In genomic region chr4:30256105-30256828, GRCh38 we compare ENCODE assay signal across 27 cellular contexts.
DNase-seq lines count a peak whose midpoint lies in the region; TF ChIP-seq lines count a peak whose summit lies in the region.
"Had no signal": no experiment of that assay in that cellular context is flagged by ENCODE, and none has a peak within 500 bp of the region (broad histone marks: within the 10 kb centered on the region; RNA-seq: fewer than 3 reads in every experiment).

No MANE protein-coding gene starts in this region.

- H3K4me1 ChIP-seq in mesenchymal stem cell (ENCODE audit: control insufficient read depth, insufficient read depth, low read depth, low read length): no peaks in the 10 kb centered on the region
- H3K4me1 ChIP-seq: ascending aorta, BLaER1, gastrocnemius medialis, parathyroid adenoma, Peyer's patch, right lobe of liver, uterus had no signal

- H3K9ac ChIP-seq in mesenchymal stem cell (ENCODE audit: low read length): no peak overlapping the region
- H3K9ac ChIP-seq: BLaER1, parathyroid adenoma had no signal

- no peak overlapping the region for H3K18ac ChIP-seq in mesenchymal stem cell (ENCODE audit: low read depth in 1 of 2, low read length in 2 of 2)

- H3K27me3 Mint-ChIP-seq in chondrocyte (ENCODE audit: low read depth): no peaks in the 10 kb centered on the region
- H3K27me3 Mint-ChIP-seq: activated naive CD4-positive, alpha-beta T cell treated with anti-CD3 and anti-CD28 coated beads, Interleukin-2, amount 50 U/mL, for 24 hours; central memory CD8-positive, alpha-beta T cell; memory B cell; naive B cell had no signal

- no peak overlapping the region for H4K91ac ChIP-seq in mesenchymal stem cell (ENCODE audit: low read length)

- H2BK5ac ChIP-seq in mesenchymal stem cell (ENCODE audit: low read depth, low read length, poor library complexity, severe bottlenecking): no peak overlapping the region

- peaks cover 7% of the 10 kb centered on the region for H3K36me3 Mint-ChIP-seq in chondrocyte (ENCODE audit: low read depth)
- H3K36me3 Mint-ChIP-seq: activated naive CD4-positive, alpha-beta T cell treated with anti-CD3 and anti-CD28 coated beads, Interleukin-2, amount 50 U/mL, for 24 hours; memory B cell; naive B cell had no signal

- no peak overlapping the region for H2BK12ac ChIP-seq in mesenchymal stem cell (ENCODE audit: low read length in 2 of 2)

- H3K14ac ChIP-seq in mesenchymal stem cell (ENCODE audit: low read length in 2 of 2): no peak overlapping the region

- no peak overlapping the region for H2BK15ac ChIP-seq in mesenchymal stem cell (ENCODE audit: low read depth, poor library complexity, severe bottlenecking)

- H4K8ac ChIP-seq in mesenchymal stem cell (ENCODE audit: low read length): no peak overlapping the region

- peaks cover 22% of the 10 kb centered on the region for H3K9me3 ChIP-seq in mesenchymal stem cell (ENCODE audit: control insufficient read depth, low read length)
- H3K9me3 ChIP-seq: BLaER1, gastrocnemius medialis, right lobe of liver, uterus had no signal

- H3K27ac ChIP-seq in mesenchymal stem cell (ENCODE audit: low read length, poor library complexity, severe bottlenecking): no peak overlapping the region
- H3K27ac ChIP-seq: ascending aorta, BLaER1, gastrocnemius medialis, parathyroid adenoma, Peyer's patch, right lobe of liver, uterus had no signal

- H3K79me1 ChIP-seq in mesenchymal stem cell (replicated peaks; ENCODE audit: low read length, poor library complexity, severe bottlenecking): no peaks in the 10 kb centered on the region

- no peaks in the 10 kb centered on the region for H3K36me3 ChIP-seq in mesenchymal stem cell (ENCODE audit: control insufficient read depth in 1 of 2, insufficient read depth in 2 of 2, low read depth in 1 of 2, low read length in 2 of 2)
- H3K36me3 ChIP-seq: ascending aorta, BLaER1, gastrocnemius medialis, Peyer's patch, right lobe of liver, uterus had no signal

- no peak for TF ChIP-seq CTCF in chondrocyte (IDR thresholded peaks at IDR 0.05)

- H3K4me3 ChIP-seq in mesenchymal stem cell (ENCODE audit: insufficient read depth in 1 of 2, low read depth in 1 of 2, low read length in 2 of 2): no peak overlapping the region
- H3K4me3 ChIP-seq: ascending aorta, BLaER1, gastrocnemius medialis, Peyer's patch, right lobe of liver, uterus had no signal

- H2BK120ac ChIP-seq in mesenchymal stem cell (ENCODE audit: low read depth, low read length): no peak overlapping the region

- peak overlapping the region; percentile 10 for H2AFZ ChIP-seq in mesenchymal stem cell (ENCODE audit: low read depth, low read length)
- H2AFZ ChIP-seq: parathyroid adenoma had no signal

- no peak overlapping the region for H3K27ac Mint-ChIP-seq in chondrocyte (ENCODE audit: unreplicated experiment)
- H3K27ac Mint-ChIP-seq: activated naive CD4-positive, alpha-beta T cell treated with anti-CD3 and anti-CD28 coated beads, Interleukin-2, amount 50 U/mL, for 24 hours; memory B cell; naive B cell had no signal

- no peak overlapping the region for H3K23ac ChIP-seq in mesenchymal stem cell (ENCODE audit: low read length in 2 of 2)

- H3K27me3 ChIP-seq in mesenchymal stem cell (ENCODE audit: control insufficient read depth in 1 of 2, insufficient read depth in 1 of 2, low read length in 2 of 2): no peaks in the 10 kb centered on the region
- H3K27me3 ChIP-seq: ascending aorta, BLaER1, gastrocnemius medialis, Peyer's patch, right lobe of liver, uterus had no signal

- in situ Hi-C loops in SK-MEL-5 (cut with HindIII; ENCODE audit: low pct_unique_long_range_greater_than_20kb, low sequenced_read_pairs): no loop called here

- 73% methylated on average over 3 of the region's 3 CpGs for WGBS in mesenchymal stem cell

- H2AK5ac ChIP-seq in mesenchymal stem cell (ENCODE audit: low read length, severe bottlenecking): no peak overlapping the region

- no peak overlapping the region for H3K4me3 Mint-ChIP-seq in chondrocyte (ENCODE audit: unreplicated experiment)
- H3K4me3 Mint-ChIP-seq: activated naive CD4-positive, alpha-beta T cell treated with anti-CD3 and anti-CD28 coated beads, Interleukin-2, amount 50 U/mL, for 24 hours; central memory CD8-positive, alpha-beta T cell; memory B cell; naive B cell had no signal

- H3K4ac ChIP-seq in mesenchymal stem cell (ENCODE audit: low read depth in 1 of 2, low read length in 2 of 2): no peak overlapping the region

- peaks cover 19% of the 10 kb centered on the region for H3K9me3 Mint-ChIP-seq in chondrocyte (ENCODE audit: low read depth)

- no peak overlapping the region for H3K4me2 ChIP-seq in mesenchymal stem cell (ENCODE audit: low read length, poor library complexity, severe bottlenecking)
- H3K4me2 ChIP-seq: BLaER1 had no signal

- peaks cover 16% of the 10 kb centered on the region for H3K4me1 Mint-ChIP-seq in chondrocyte (ENCODE audit: low read depth)
- H3K4me1 Mint-ChIP-seq: activated naive CD4-positive, alpha-beta T cell treated with anti-CD3 and anti-CD28 coated beads, Interleukin-2, amount 50 U/mL, for 24 hours; central memory CD8-positive, alpha-beta T cell; memory B cell; naive B cell had no signal

- peak in 2 of 3 experiments; percentile 8 to 47 for DNase-seq in NCI-H1417 (lab: John Stamatoyannopoulos, UW)
- DNase-seq in NCI-H1417 treated with DMSO at 0.1 percent for 48 hours (lab: John Stamatoyannopoulos, UW): no peak
- peak; percentile 17 for DNase-seq in NCI-H2081 treated with DMSO at 0.1 percent for 48 hours (lab: John Stamatoyannopoulos, UW)
- DNase-seq in SK-MEL-5 (ENCODE audit: low read depth, low spot score): peak; percentile 31
- DNase-seq in mesenchymal stem cell: no peak
- DNase-seq in effector CD4-positive, alpha-beta T cell: no peak
- DNase-seq in SK-N-DZ (ENCODE audit: low spot score): no peak
- DNase-seq in chondrocyte (ENCODE audit: low spot score): no peak
- DNase-seq: activated CD4-positive, alpha-beta T cell treated with anti-CD3 and anti-CD28 coated beads for 1 hour; activated CD8-positive, alpha-beta memory T cell treated with anti-CD3 and anti-CD28 coated beads for 24 hours; activated T-cell treated with anti-CD3 and anti-CD28 coated beads, Interleukin-2, amount 50 U/mL, for 48 hours; gastrocnemius medialis; IMR-90; MM.1S; naive B cell; NCI-H2107; Peyer's patch; right lobe of liver; stimulated activated CD4-positive, alpha-beta T cell treated with anti-CD3 and anti-CD28 coated beads, Interleukin-15, amount 100 ng/mL, for 24 hours; T1000; uterus had no signal

Comparison
In these comparisons a context has a peak if more than half of its experiments do, and no peak if none do; other contexts are left out.
1. DNase-seq: peak in NCI-H1417 (2 of 3), NCI-H2081 treated with DMSO at 0.1 percent for 48 hours (single experiment) and SK-MEL-5 (single experiment); none in NCI-H1417 treated with DMSO at 0.1 percent for 48 hours (single experiment), mesenchymal stem cell (single experiment), effector CD4-positive, alpha-beta T cell (single experiment), SK-N-DZ (single experiment) and chondrocyte (single experiment).